In genomic region chr3:38257583-38257982, GRCh38 we compare ENCODE assay signal across 1 cellular context.
TF ChIP-seq lines count a peak whose summit lies in the region.

No MANE protein-coding gene starts in this region.

TF ChIP-seq in K562, 482 proteins besides CTCF, POLR2A, EP300 and RAD21 (continued from another document):
- TF ChIP-seq DEAF1 (CRISPR knock-in tag; IDR thresholded peaks at IDR 0.05) (no peak), TBP (optimal IDR thresholded peaks at IDR 0.05; ENCODE audit: low read depth, low read length) (no peak), FOS (IDR thresholded peaks at IDR 0.05; ENCODE audit: extremely low read depth, insufficient read length) (no peak), ZNF143 (CRISPR knock-in tag; IDR thresholded peaks at IDR 0.05) (no peak), ARID1B (IDR thresholded peaks at IDR 0.05) (peak; percentile 53; the same call in 1 of the 2 replicates), CBFA2T3 (IDR thresholded peaks at IDR 0.05) (peak; percentile 41; the same call in 1 of the 2 replicates), ZNF408 (CRISPR knock-in tag; IDR thresholded peaks at IDR 0.05; ENCODE audit: low read depth) (no peak), ZNF277 (CRISPR knock-in tag; IDR thresholded peaks at IDR 0.05; ENCODE audit: borderline replicate concordance) (no peak), FOSL1 (tag; conservative IDR thresholded peaks at IDR 0.05) (peak; percentile 78), ZSCAN29 (IDR thresholded peaks at IDR 0.05) (no peak), POLR2AphosphoS2 (IDR thresholded peaks at IDR 0.05; ENCODE audit: low read length) (no peak), ZNF444 (CRISPR knock-in tag; IDR thresholded peaks at IDR 0.05) (no peak), TARDBP (IDR thresholded peaks at IDR 0.05) (no peak), HMBOX1 (IDR thresholded peaks at IDR 0.05) (peak; percentile 90), SMARCE1 (IDR thresholded peaks at IDR 0.05) (peak; percentile 30; the same call in 1 of the 2 replicates), TCFL5 (CRISPR knock-in tag; conservative IDR thresholded peaks at IDR 0.05) (no peak), TAL1 (IDR thresholded peaks at IDR 0.05) (peak; percentile 56), POU5F1 (IDR thresholded peaks at IDR 0.05; ENCODE audit: borderline replicate concordance, low read depth, low read length, partially characterized antibody) (no peak), CEBPG (CRISPR knock-in tag; IDR thresholded peaks at IDR 0.05) (no peak), CEBPG (tag; conservative IDR thresholded peaks at IDR 0.05 in 1 of 2, IDR thresholded peaks at IDR 0.05 in 1 of 2) (peak in 1 of 2 experiments; percentile 58; a peak in 1 of 4 replicates), TCF3 (CRISPR knock-in tag; IDR thresholded peaks at IDR 0.05) (peak; percentile 72), ZNF551 (CRISPR knock-in tag; IDR thresholded peaks at IDR 0.05) (no peak), FUS (optimal IDR thresholded peaks at IDR 0.05; ENCODE audit: low read depth, low read length) (no peak), CGGBP1 (CRISPR knock-in tag; IDR thresholded peaks at IDR 0.05) (no peak), ZBTB34 (CRISPR knock-in tag; IDR thresholded peaks at IDR 0.05) (no peak), FOXA3 (CRISPR knock-in tag; conservative IDR thresholded peaks at IDR 0.05 in 1 of 2, IDR thresholded peaks at IDR 0.05 in 1 of 2) (0 out of 4 replicates have a peak, but pooled peaks of 1 of the 2 experiments have one; percentile 28), ZFPM2 (CRISPR knock-in tag; IDR thresholded peaks at IDR 0.05) (no peak)
- TF ChIP-seq, protein P1, sequence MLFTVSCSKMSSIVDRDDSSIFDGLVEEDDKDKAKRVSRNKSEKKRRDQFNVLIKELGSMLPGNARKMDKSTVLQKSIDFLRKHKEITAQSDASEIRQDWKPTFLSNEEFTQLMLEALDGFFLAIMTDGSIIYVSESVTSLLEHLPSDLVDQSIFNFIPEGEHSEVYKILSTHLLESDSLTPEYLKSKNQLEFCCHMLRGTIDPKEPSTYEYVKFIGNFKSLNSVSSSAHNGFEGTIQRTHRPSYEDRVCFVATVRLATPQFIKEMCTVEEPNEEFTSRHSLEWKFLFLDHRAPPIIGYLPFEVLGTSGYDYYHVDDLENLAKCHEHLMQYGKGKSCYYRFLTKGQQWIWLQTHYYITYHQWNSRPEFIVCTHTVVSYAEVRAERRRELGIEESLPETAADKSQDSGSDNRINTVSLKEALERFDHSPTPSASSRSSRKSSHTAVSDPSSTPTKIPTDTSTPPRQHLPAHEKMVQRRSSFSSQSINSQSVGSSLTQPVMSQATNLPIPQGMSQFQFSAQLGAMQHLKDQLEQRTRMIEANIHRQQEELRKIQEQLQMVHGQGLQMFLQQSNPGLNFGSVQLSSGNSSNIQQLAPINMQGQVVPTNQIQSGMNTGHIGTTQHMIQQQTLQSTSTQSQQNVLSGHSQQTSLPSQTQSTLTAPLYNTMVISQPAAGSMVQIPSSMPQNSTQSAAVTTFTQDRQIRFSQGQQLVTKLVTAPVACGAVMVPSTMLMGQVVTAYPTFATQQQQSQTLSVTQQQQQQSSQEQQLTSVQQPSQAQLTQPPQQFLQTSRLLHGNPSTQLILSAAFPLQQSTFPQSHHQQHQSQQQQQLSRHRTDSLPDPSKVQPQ (CRISPR knock-in tag; IDR thresholded peaks at IDR 0.05; ENCODE audit: borderline replicate concordance) = no peak
- TF ChIP-seq, protein P2, sequence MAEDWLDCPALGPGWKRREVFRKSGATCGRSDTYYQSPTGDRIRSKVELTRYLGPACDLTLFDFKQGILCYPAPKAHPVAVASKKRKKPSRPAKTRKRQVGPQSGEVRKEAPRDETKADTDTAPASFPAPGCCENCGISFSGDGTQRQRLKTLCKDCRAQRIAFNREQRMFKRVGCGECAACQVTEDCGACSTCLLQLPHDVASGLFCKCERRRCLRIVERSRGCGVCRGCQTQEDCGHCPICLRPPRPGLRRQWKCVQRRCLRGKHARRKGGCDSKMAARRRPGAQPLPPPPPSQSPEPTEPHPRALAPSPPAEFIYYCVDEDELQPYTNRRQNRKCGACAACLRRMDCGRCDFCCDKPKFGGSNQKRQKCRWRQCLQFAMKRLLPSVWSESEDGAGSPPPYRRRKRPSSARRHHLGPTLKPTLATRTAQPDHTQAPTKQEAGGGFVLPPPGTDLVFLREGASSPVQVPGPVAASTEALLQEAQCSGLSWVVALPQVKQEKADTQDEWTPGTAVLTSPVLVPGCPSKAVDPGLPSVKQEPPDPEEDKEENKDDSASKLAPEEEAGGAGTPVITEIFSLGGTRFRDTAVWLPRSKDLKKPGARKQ (CRISPR knock-in tag; IDR thresholded peaks at IDR 0.05) = no peak
- TF ChIP-seq, protein P3, sequence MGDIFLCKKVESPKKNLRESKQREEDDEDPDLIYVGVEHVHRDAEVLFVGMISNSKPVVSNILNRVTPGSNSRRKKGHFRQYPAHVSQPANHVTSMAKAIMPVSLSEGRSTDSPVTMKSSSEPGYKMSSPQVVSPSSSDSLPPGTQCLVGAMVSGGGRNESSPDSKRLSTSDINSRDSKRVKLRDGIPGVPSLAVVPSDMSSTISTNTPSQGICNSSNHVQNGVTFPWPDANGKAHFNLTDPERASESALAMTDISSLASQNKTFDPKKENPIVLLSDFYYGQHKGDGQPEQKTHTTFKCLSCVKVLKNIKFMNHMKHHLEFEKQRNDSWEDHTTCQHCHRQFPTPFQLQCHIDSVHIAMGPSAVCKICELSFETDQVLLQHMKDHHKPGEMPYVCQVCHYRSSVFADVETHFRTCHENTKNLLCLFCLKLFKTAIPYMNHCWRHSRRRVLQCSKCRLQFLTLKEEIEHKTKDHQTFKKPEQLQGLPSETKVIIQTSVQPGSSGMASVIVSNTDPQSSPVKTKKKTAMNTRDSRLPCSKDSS (IDR thresholded peaks at IDR 0.05; ENCODE audit: low read depth, partially characterized antibody) = no peak
